20 cellular contexts compared by ENCODE assay signal in the genomic region with DNA sequence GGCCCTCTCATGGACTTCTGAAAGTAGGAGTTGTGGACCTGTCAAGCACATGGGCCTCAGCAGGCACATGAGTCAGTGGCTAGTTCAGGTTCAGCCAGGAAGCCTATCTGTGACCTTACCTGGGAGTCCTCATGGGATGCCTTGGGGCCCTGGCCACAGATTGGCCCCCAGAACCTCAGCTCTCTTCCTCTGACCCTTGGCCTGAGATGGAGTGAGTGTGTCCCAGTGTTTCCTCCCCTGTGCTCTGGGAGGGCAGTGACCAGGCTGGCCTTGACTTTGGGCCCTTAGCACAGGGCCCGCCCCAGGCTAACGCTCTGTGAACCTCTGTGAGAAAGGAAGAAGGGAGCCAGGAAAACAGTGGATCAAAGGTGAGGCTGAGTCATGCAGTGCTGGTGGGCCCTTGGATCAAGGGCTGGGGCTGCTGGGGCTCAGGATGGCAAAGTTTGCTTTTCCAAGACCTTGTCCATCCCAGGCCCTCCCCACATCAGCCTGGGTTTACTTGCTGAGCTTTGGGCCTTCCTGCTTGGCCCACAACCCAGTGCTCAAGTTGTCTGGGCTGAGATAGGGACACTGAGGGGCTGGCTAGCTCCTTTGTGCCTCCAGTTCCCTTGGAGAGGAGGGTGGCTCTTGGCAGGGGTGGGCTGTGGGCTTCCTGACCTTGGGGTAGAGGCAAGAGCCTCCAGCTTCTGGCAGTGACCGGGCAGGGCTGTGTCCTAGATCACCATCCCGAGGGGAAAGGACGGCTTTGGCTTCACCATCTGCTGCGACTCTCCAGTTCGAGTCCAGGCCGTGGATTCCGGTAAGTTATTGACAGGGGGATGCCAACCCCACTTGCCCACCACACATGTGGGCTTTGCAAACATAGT. TPM values are rescaled to one million over a fixed set of nuclear protein-coding genes. Genes with fewer than 3 reads are reported as not detected.
DNase-seq lines count a peak whose midpoint lies in the region; ATAC-seq and TF ChIP-seq lines count a peak whose summit lies in the region.
"Had no signal": no experiment of that assay in that cellular context is flagged by ENCODE, and none has a peak within 500 bp of the region (broad histone marks: within the 10 kb centered on the region; RNA-seq: fewer than 3 reads in every experiment).

No MANE protein-coding gene starts in this region.

- H3K36me3 ChIP-seq in duodenal mucosa (ENCODE audit: control insufficient read depth in 1 of 2, insufficient read depth in 2 of 2, low read length in 2 of 2) (peaks cover 0 to 4% of the 10 kb centered on the region in 2 donors), thoracic aorta (peaks cover 12% of the 10 kb centered on the region)

- no peaks in the 10 kb centered on the region for H3K9me3 ChIP-seq in duodenal mucosa (ENCODE audit: control insufficient read depth in 1 of 2, low read length in 2 of 2)
- H3K9me3 ChIP-seq in thoracic aorta = no peaks in the 10 kb centered on the region

- no peaks in the 10 kb centered on the region for H3K9me3 Mint-ChIP-seq in activated naive CD4-positive, alpha-beta T cell treated with anti-CD3 and anti-CD28 coated beads, Interleukin-2, amount 50 U/mL, for 24 hours
- H3K9me3 Mint-ChIP-seq: CD4-positive, alpha-beta memory T cell had no signal

- H3K27me3 Mint-ChIP-seq in activated naive CD4-positive, alpha-beta T cell treated with anti-CD3 and anti-CD28 coated beads, Interleukin-2, amount 50 U/mL, for 24 hours = no peaks in the 10 kb centered on the region
- H3K27me3 Mint-ChIP-seq: CD4-positive, alpha-beta memory T cell had no signal

- no peak overlapping the region for H3K4me3 Mint-ChIP-seq in activated naive CD4-positive, alpha-beta T cell treated with anti-CD3 and anti-CD28 coated beads, Interleukin-2, amount 50 U/mL, for 24 hours
- H3K4me3 Mint-ChIP-seq: CD4-positive, alpha-beta memory T cell had no signal

- peak overlapping the region in 1 of 2 donors; percentile 17 for H3K4me3 ChIP-seq in duodenal mucosa (ENCODE audit: low read depth in 1 of 2, low read length in 2 of 2)
- no peak overlapping the region for H3K4me3 ChIP-seq in thoracic aorta

- peaks cover 1% of the 10 kb centered on the region for H3K4me1 Mint-ChIP-seq in activated naive CD4-positive, alpha-beta T cell treated with anti-CD3 and anti-CD28 coated beads, Interleukin-2, amount 50 U/mL, for 24 hours

- TF ChIP-seq CTCF in thoracic aorta (IDR thresholded peaks at IDR 0.05) = no peak

- H3K27ac ChIP-seq in duodenal mucosa (ENCODE audit: low read depth, low read length) = peak overlapping the region; percentile 60
- peak overlapping the region; percentile 93 to 96 for H3K27ac ChIP-seq in thoracic aorta
- H3K27ac ChIP-seq: 22Rv1 had no signal

- no peaks in the 10 kb centered on the region for H3K36me3 Mint-ChIP-seq in activated naive CD4-positive, alpha-beta T cell treated with anti-CD3 and anti-CD28 coated beads, Interleukin-2, amount 50 U/mL, for 24 hours
- H3K36me3 Mint-ChIP-seq: CD4-positive, alpha-beta memory T cell had no signal

- H3K9ac ChIP-seq in duodenal mucosa (ENCODE audit: low read depth in 1 of 2, low read length in 2 of 2) = peak overlapping the region; percentile 40 to 55

- H3K27me3 ChIP-seq in duodenal mucosa (ENCODE audit: control insufficient read depth in 1 of 2, insufficient read depth in 2 of 2, low read length in 2 of 2) (no peaks in the 10 kb centered on the region), thoracic aorta (replicated peaks; ENCODE audit: insufficient read depth) (no peaks in the 10 kb centered on the region)

- peak overlapping the region; percentile 85 for H3K27ac Mint-ChIP-seq in activated naive CD4-positive, alpha-beta T cell treated with anti-CD3 and anti-CD28 coated beads, Interleukin-2, amount 50 U/mL, for 24 hours

- no peak for ATAC-seq in thoracic aorta (ENCODE audit: insufficient number of reproducible peaks, low FRiP score, low read depth)
- ATAC-seq: activated CD4-positive, CD25-positive, alpha-beta regulatory T cell treated with anti-CD3 and anti-CD28 coated beads, Interleukin-2, amount 50 U/mL, for 24 hours; Panc1 had no signal

- DNase-seq in activated naive CD4-positive, alpha-beta T cell treated with anti-CD3 and anti-CD28 coated beads, Interleukin-2, amount 50 U/mL, for 16 hours = no peak
- DNase-seq in lung microvascular endothelial cell (ENCODE audit: low read depth in 2 of 2) (peak; percentile 63 to 68), thoracic aorta (ENCODE audit: low spot score) (no peak), DMS79 (lab: John Stamatoyannopoulos, UW) (no peak), NCI-H2029 treated with DMSO at 0.1 percent for 48 hours (lab: John Stamatoyannopoulos, UW) (no peak), AG08395 (ENCODE audit: low spot score) (no peak)
- DNase-seq: activated T-cell treated with anti-CD3 and anti-CD28 coated beads for 4 hours; CD4-positive, alpha-beta memory T cell; GDM1; Karpas-422; NCI-H146; NCI-H524; stimulated activated CD4-positive, alpha-beta T cell treated with anti-CD3 and anti-CD28 coated beads, Interleukin-4, amount 100 ng/mL, for 24 hours; stimulated activated naive CD4-positive, alpha-beta T cell; T-helper 1 cell had no signal

- peaks cover 39 to 51% of the 10 kb centered on the region in 2 donors for H3K4me1 ChIP-seq in duodenal mucosa (ENCODE audit: control insufficient read depth in 1 of 2, insufficient read depth in 2 of 2, low read length in 2 of 2)
- peaks cover 26 to 75% of the 10 kb centered on the region in 2 donors for H3K4me1 ChIP-seq in thoracic aorta (ENCODE audit: control insufficient read depth in 1 of 2, low read depth in 2 of 2)

RNA-seq across cellular contexts. Expression of a gene that starts 41.4 kb away (rescaled TPM):
- total RNA-seq in lung microvascular endothelial cell = 126 and 198 TPM in 2 replicates
- 100 to 1,000 TPM; 170 to 202 TPM for total RNA-seq in thoracic aorta

Comparison
In these comparisons a context has a peak if more than half of its experiments do, and no peak if none do; other contexts are left out.
1. DNase-seq: peak in lung microvascular endothelial cell (2 of 2); none in activated naive CD4-positive, alpha-beta T cell treated with anti-CD3 and anti-CD28 coated beads, Interleukin-2, amount 50 U/mL, for 16 hours (single experiment), thoracic aorta (single experiment), DMS79 (single experiment), NCI-H2029 treated with DMSO at 0.1 percent for 48 hours (single experiment) and AG08395 (single experiment).